11 cellular contexts compared by ENCODE assay signal in the genomic region with DNA sequence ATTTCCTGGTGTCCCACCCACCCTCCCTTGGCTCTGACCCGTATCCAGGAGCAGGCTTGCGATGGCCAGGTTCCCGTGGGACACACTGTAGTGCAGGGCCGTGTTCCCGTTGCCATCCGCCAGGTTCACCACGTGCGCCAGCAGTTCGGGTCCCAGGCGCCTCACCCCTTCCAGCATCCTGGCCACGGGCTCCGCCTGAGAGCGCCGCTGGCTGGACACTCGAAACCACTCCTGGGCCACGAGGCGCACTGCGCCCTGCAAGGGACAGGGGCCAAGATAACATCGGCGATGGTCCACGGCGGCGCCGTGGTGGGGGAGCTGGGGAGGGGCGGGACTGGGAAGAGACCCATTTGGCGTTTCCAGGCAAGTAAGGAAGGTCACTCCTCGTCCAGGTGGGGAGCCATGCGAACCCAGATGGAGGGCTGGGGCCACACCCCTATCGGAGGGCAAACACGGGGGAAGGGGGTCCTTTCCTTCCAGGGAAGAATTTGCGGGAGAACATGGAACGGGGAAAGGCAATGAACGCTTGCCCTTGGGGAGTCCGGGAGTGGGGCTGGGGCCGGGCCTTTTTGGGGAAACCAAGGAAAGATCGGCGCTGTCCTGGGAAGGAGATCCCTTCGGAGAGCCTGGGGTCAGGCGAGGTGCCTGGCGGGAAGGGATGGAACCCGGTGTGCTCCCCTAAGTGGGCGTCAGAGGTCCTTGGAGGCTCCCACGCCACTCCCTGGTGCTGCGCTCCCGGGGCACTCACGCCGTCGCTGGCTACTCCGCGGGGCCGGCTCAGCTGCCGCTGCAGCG. TPM values are rescaled to one million over a fixed set of nuclear protein-coding genes. Genes with fewer than 3 reads are reported as not detected.
DNase-seq lines count a peak whose midpoint lies in the region; ATAC-seq and TF ChIP-seq lines count a peak whose summit lies in the region.
"Had no signal": no experiment of that assay in that cellular context is flagged by ENCODE, and none has a peak within 500 bp of the region (broad histone marks: within the 10 kb centered on the region; RNA-seq: fewer than 3 reads in every experiment).

No MANE protein-coding gene starts in this region.

- no peaks in the 10 kb centered on the region for H3K9me3 Mint-ChIP-seq in osteocyte (ENCODE audit: unreplicated experiment)
- H3K9me3 Mint-ChIP-seq: activated T-helper 2 cell treated with anti-CD3 and anti-CD28 coated beads, Interferon-gamma antibody, Interleukin-2, Interleukin-4, amounts not matched to agents 10 μg/mL and 5 μg/mL and 100 μg/mL, durations not matched to agents 14 hours and 24 hours and 36 hours; effector memory CD8-positive, alpha-beta T cell had no signal

- ATAC-seq in GM21737 (IDR thresholded peaks at IDR 0.05; ENCODE audit: unreplicated experiment), result no peak
- ATAC-seq: effector memory CD8-positive, alpha-beta T cell; Panc1 had no signal

- H3K36me3 ChIP-seq in HUES48 (ENCODE audit: control insufficient read depth, insufficient read depth, low read length), result no peaks in the 10 kb centered on the region

- DNase-seq in cardiac septum (ENCODE audit: low spot score) (peak; percentile 83), osteocyte (ENCODE audit: extremely low spot score, unreplicated experiment) (no peak), cerebellar cortex (ENCODE audit: low spot score) (no peak)
- DNase-seq: activated CD4-positive, alpha-beta T cell treated with anti-CD3 and anti-CD28 coated beads, Interleukin-2, amount 50 U/mL, for 1 hour; effector memory CD8-positive, alpha-beta T cell; NCI-H2227 treated with DMSO at 0.1 percent for 48 hours; stimulated activated CD4-positive, alpha-beta T cell treated with anti-CD3 and anti-CD28 coated beads, Interleukin-4, amount 100 ng/mL, for 1 hour had no signal

- H3K4me1 Mint-ChIP-seq in osteocyte (ENCODE audit: unreplicated experiment), result peaks cover 2% of the 10 kb centered on the region

- intact Hi-C loops in cardiac septum (cut with DNase I), result no loop called here

- no peak overlapping the region for H3K27ac Mint-ChIP-seq in osteocyte (ENCODE audit: unreplicated experiment)
- H3K27ac Mint-ChIP-seq: activated T-helper 2 cell treated with anti-CD3 and anti-CD28 coated beads, Interferon-gamma antibody, Interleukin-2, Interleukin-4, amounts not matched to agents 10 μg/mL and 5 μg/mL and 100 μg/mL, durations not matched to agents 14 hours and 24 hours and 36 hours; effector memory CD8-positive, alpha-beta T cell had no signal

- peaks cover 5% of the 10 kb centered on the region; the same call in 1 of the 2 replicates for H3K4me1 ChIP-seq in HUES48 (ENCODE audit: control insufficient read depth, insufficient read depth, low read length)

- H3K4me3 Mint-ChIP-seq in osteocyte (ENCODE audit: unreplicated experiment), result peak overlapping the region; percentile 56

- H3K27me3 Mint-ChIP-seq in osteocyte (ENCODE audit: unreplicated experiment), result peaks cover 32% of the 10 kb centered on the region

- H3K36me3 Mint-ChIP-seq in osteocyte (ENCODE audit: unreplicated experiment), result no peaks in the 10 kb centered on the region

- no peaks in the 10 kb centered on the region for H3K9me3 ChIP-seq in HUES48 (ENCODE audit: control insufficient read depth, insufficient read depth, low read length)

- no peak overlapping the region for H3K27ac ChIP-seq in HUES48 (ENCODE audit: low read depth, low read length)

- no peak for TF ChIP-seq CTCF in osteocyte (IDR thresholded peaks at IDR 0.05)

- peaks cover 37% of the 10 kb centered on the region for H3K27me3 ChIP-seq in HUES48 (ENCODE audit: control insufficient read depth, insufficient read depth, low read length)

- H3K9ac ChIP-seq in HUES48 (ENCODE audit: low read depth, low read length), result no peak overlapping the region

- peak overlapping the region; percentile 65 for H3K4me3 ChIP-seq in HUES48 (ENCODE audit: low read depth, low read length)

RNA-seq across cellular contexts. Expression of gene KANK3, which starts 9.9 kb away (rescaled TPM):
- total RNA-seq in cardiac septum (13.1 TPM), osteocyte (0.30 TPM in 1 of 2 replicates, not detected in the other)

RNA-seq across cellular contexts. Expression of gene RPS28, which starts 11.9 kb away (rescaled TPM):
- total RNA-seq in cardiac septum, result 669 TPM
- 1,524 and 1,597 TPM in 2 replicates for total RNA-seq in osteocyte

RNA-seq across cellular contexts. Expression of gene NDUFA7, which starts 12.0 kb away (rescaled TPM):
- 94.0 TPM for total RNA-seq in cardiac septum
- 29.8 and 35.4 TPM in 2 replicates for total RNA-seq in osteocyte

RNA-seq across cellular contexts. Expression of gene CD320, which starts 25.0 kb away (rescaled TPM):
- total RNA-seq in cardiac septum (15.8 TPM), osteocyte (41.9 and 44.5 TPM in 2 replicates)

RNA-seq across cellular contexts. Expression of gene ANGPTL4, which starts 30.8 kb away (rescaled TPM):
- total RNA-seq in cardiac septum, result 4.1 TPM
- total RNA-seq in osteocyte, result 6.5 and 8.6 TPM in 2 replicates

Comparison
In these comparisons a context has a peak if more than half of its experiments do, and no peak if none do; other contexts are left out.
1. RNA of gene KANK3, which starts 9.9 kb away (total RNA-seq): 13.1 TPM in cardiac septum (single experiment); 0.30 TPM in osteocyte; every median in the first group is over 10 times any median in the second.